Comparison of ENCODE assay signal across 24 cellular contexts in the genomic region with DNA sequence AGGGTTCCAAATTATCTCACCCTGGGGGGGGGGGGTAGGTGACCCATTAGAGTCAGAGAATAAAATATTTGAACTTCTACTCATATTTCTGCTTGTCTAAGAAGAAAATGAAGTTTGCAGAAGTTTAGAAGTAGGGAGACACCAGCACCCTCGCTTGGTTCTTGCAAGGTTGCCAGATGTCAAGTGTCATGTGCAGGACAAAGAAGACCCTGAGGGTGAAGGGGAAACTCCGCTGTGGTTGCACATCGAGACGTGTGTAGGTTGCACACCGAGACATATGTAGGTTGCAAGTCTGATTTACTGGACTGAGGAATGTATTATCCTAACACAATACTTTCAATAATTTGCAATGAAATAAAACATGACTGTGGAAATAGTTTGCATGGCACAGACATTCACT. TPM values are rescaled to one million over a fixed set of nuclear protein-coding genes. Genes with fewer than 3 reads are reported as not detected.
"Had no signal": no experiment of that assay in that cellular context is flagged by ENCODE, and none has a peak within 500 bp of the region (broad histone marks: within the 10 kb centered on the region; RNA-seq: fewer than 3 reads in every experiment).

No MANE protein-coding gene starts in this region.

- H3K36me3 ChIP-seq: ascending aorta, brain microvascular endothelial cell, esophagus squamous epithelium, gastrocnemius medialis, pancreas, right atrium auricular region, upper lobe of left lung had no signal

- H3K27me3 Mint-ChIP-seq: activated CD4-positive, alpha-beta T cell treated with anti-CD3 and anti-CD28 coated beads for 36 hours had no signal

- H3K4me1 Mint-ChIP-seq: WTC11 had no signal

- H3K4me3 ChIP-seq: ascending aorta, dorsolateral prefrontal cortex, esophagus squamous epithelium, gastrocnemius medialis, pancreas, psoas muscle, right atrium auricular region, testis, upper lobe of left lung had no signal

- H3K27ac ChIP-seq: ascending aorta, brain microvascular endothelial cell, dorsolateral prefrontal cortex, esophagus squamous epithelium, gastrocnemius medialis, pancreas, psoas muscle, right atrium auricular region, testis, upper lobe of left lung had no signal

- H3K9me3 ChIP-seq: ascending aorta, esophagus squamous epithelium, gastrocnemius medialis, pancreas, testis, upper lobe of left lung had no signal

- H3K4me1 ChIP-seq: ascending aorta, esophagus squamous epithelium, gastrocnemius medialis, pancreas, psoas muscle, right atrium auricular region, testis had no signal

- DNase-seq: activated CD4-positive, alpha-beta T cell treated with anti-CD3 and anti-CD28 coated beads for 36 hours; activated CD4-positive, alpha-beta T cell treated with anti-CD3 and anti-CD28 coated beads, Interleukin-2, amount 50 U/mL, for 4 hours; activated gamma-delta T cell treated with Interleukin-2 at 50 U/mL for 16 hours; brain microvascular endothelial cell; caudate nucleus; dorsolateral prefrontal cortex; effector memory CD8-positive, alpha-beta T cell; esophagus squamous epithelium; gastrocnemius medialis; hippocampal formation; left ventricle myocardium superior; mammary epithelial cell; nephron progenitor cell; psoas muscle; T1000; testis; upper lobe of left lung had no signal

- H3K27ac Mint-ChIP-seq: activated CD4-positive, alpha-beta T cell treated with anti-CD3 and anti-CD28 coated beads for 36 hours; effector memory CD8-positive, alpha-beta T cell; nephron progenitor cell; stimulated activated effector memory CD8-positive, alpha-beta T cell treated with anti-CD3 and anti-CD28 coated beads, Interleukin-12 subunit alpha, Interleukin-12 subunit beta, amount 100 ng/mL, for 72 hours; T-helper 1 cell treated with Interleukin-12 subunit alpha and Interleukin-12 subunit beta and Interleukin-4 antibody, amounts not matched to agents 30 μg/mL and 1 μg/mL, for 36 hours; WTC11 had no signal

- ATAC-seq: activated CD4-positive, alpha-beta T cell treated with anti-CD3 and anti-CD28 coated beads for 36 hours; activated naive CD4-positive, alpha-beta T cell treated with anti-CD3 and anti-CD28 coated beads, Interleukin-2, amount 50 U/mL, for 72 hours; effector memory CD8-positive, alpha-beta T cell; gastrocnemius medialis; left ventricle myocardium superior; pancreas; psoas muscle; WTC11 had no signal

- H3K9me3 Mint-ChIP-seq: effector memory CD8-positive, alpha-beta T cell; stimulated activated effector memory CD8-positive, alpha-beta T cell treated with anti-CD3 and anti-CD28 coated beads, Interleukin-12 subunit alpha, Interleukin-12 subunit beta, amount 100 ng/mL, for 72 hours had no signal

- H3K4me3 Mint-ChIP-seq: activated CD4-positive, alpha-beta T cell treated with anti-CD3 and anti-CD28 coated beads for 36 hours; effector memory CD8-positive, alpha-beta T cell; nephron progenitor cell; stimulated activated effector memory CD8-positive, alpha-beta T cell treated with anti-CD3 and anti-CD28 coated beads, Interleukin-12 subunit alpha, Interleukin-12 subunit beta, amount 100 ng/mL, for 72 hours; T-helper 1 cell treated with Interleukin-12 subunit alpha and Interleukin-12 subunit beta and Interleukin-4 antibody, amounts not matched to agents 30 μg/mL and 1 μg/mL, for 36 hours; WTC11 had no signal

- H3K36me3 Mint-ChIP-seq: WTC11 had no signal

- H3K27me3 ChIP-seq: ascending aorta, brain microvascular endothelial cell, pancreas, right atrium auricular region, testis, upper lobe of left lung had no signal

RNA-seq across cellular contexts. Expression of gene IRF8, which starts 42.4 kb away (rescaled TPM):
- total RNA-seq: mammary epithelial cell had no signal
- polyA plus RNA-seq: mammary epithelial cell had no signal
